ENCODE assay signal across 19 cellular contexts in genomic region chr2:226636586-226636985, GRCh38.
"Had no signal": no experiment of that assay in that cellular context is flagged by ENCODE, and none has a peak within 500 bp of the region (broad histone marks: within the 10 kb centered on the region; RNA-seq: fewer than 3 reads in every experiment).

No MANE protein-coding gene starts in this region.

- H3K4me1 Mint-ChIP-seq: naive thymus-derived CD4-positive, alpha-beta T cell had no signal

- H3K27ac Mint-ChIP-seq: dendritic cell treated with granulocyte-macrophage colony-stimulating factor and Interleukin-4, amounts not matched to agents 40 ng/mL and 50 ng/mL, for 4 days; naive thymus-derived CD4-positive, alpha-beta T cell had no signal

- H3K4me3 Mint-ChIP-seq: dendritic cell treated with granulocyte-macrophage colony-stimulating factor and Interleukin-4, amounts not matched to agents 40 ng/mL and 50 ng/mL, for 4 days; naive thymus-derived CD4-positive, alpha-beta T cell had no signal

- ATAC-seq: gastrocnemius medialis; heart left ventricle; left lung; left ventricle myocardium superior; lower lobe of right lung; naive thymus-derived CD4-positive, alpha-beta T cell had no signal

- H3K9me3 ChIP-seq: colonic mucosa had no signal

- H3K36me3 ChIP-seq: colonic mucosa, esophagus muscularis mucosa, gastrocnemius medialis, heart left ventricle, left lung, lower lobe of right lung had no signal

- H3K27ac ChIP-seq: colonic mucosa, esophagus muscularis mucosa, gastrocnemius medialis, heart left ventricle, left lung, lower lobe of right lung had no signal

- H3K4me3 ChIP-seq: colonic mucosa, esophagus muscularis mucosa, gastrocnemius medialis, heart left ventricle, left lung, lower lobe of right lung had no signal

- H3K27me3 ChIP-seq: colonic mucosa, esophagus muscularis mucosa, gastrocnemius medialis had no signal

- DNase-seq: cerebellar nuclear complex; colonic mucosa; cortex of kidney; effector memory CD4-positive, alpha-beta T cell; foreskin melanocyte; gastrocnemius medialis; heart left ventricle; hippocampal formation; islet precursor cell; kidney; kidney glomerular epithelial cell; left lung; left ventricle myocardium superior; lower lobe of right lung; mesendoderm; midbrain; naive thymus-derived CD4-positive, alpha-beta T cell had no signal

- H3K4me1 ChIP-seq: colonic mucosa, left lung, lower lobe of right lung had no signal
